In the genomic region with DNA sequence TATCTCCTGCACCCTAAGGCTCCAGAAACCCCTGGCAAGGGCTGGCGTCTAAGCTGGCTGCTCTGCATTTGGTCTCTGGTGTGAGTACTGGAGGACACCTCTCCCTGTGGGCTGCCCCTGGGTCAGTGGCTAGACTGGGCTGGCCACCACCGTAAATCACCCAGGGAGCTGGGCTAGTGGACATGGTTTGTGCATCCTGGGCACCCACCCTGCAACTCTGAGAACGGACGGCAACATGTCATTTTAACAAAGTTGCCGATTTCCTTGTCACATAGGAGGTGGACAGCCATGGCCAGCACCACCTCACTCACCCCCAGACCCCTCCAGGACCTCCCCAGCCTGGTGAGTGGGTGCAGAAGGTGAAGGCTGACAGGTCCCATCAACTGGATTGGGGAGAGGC, we compare ENCODE assay signal across 17 cellular contexts. TPM values are rescaled to one million over a fixed set of nuclear protein-coding genes. Genes with fewer than 3 reads are reported as not detected.
DNase-seq lines count a peak whose midpoint lies in the region; ATAC-seq, FAIRE-seq and TF ChIP-seq lines count a peak whose summit lies in the region.
"Had no signal": no experiment of that assay in that cellular context is flagged by ENCODE, and none has a peak within 500 bp of the region (broad histone marks: within the 10 kb centered on the region; RNA-seq: fewer than 3 reads in every experiment).

No MANE protein-coding gene starts in this region.

- H3K9me3 ChIP-seq in right atrium auricular region = no peaks in the 10 kb centered on the region
- H3K9me3 ChIP-seq in left ventricle myocardium inferior (replicated peaks) = no peaks in the 10 kb centered on the region
- H3K9me3 ChIP-seq in mucosa of descending colon = no peaks in the 10 kb centered on the region
- H3K9me3 ChIP-seq: A549, BLaER1 had no signal

- intact Hi-C loops in Right ventricle myocardium inferior (cut with DNase I) (no loop called here), left ventricle myocardium inferior (cut with micrococcal nuclease) (no loop called here), mucosa of descending colon (cut with DNase I, micrococcal nuclease) (no loop called here)

- H3K4me3 ChIP-seq in right atrium auricular region = no peak overlapping the region
- H3K4me3 ChIP-seq in left ventricle myocardium inferior = no peak overlapping the region
- no peak overlapping the region for H3K4me3 ChIP-seq in mucosa of descending colon
- H3K4me3 ChIP-seq: A549, BLaER1 had no signal

- no peaks in the 10 kb centered on the region for H3K36me3 ChIP-seq in right atrium auricular region
- no peaks in the 10 kb centered on the region for H3K36me3 ChIP-seq in left ventricle myocardium inferior
- no peaks in the 10 kb centered on the region for H3K36me3 ChIP-seq in mucosa of descending colon (ENCODE audit: low read depth)
- H3K36me3 ChIP-seq: BLaER1 had no signal

- H3K27me3 ChIP-seq in right atrium auricular region (no peaks in the 10 kb centered on the region), left ventricle myocardium inferior (ENCODE audit: low read depth) (peaks cover 39% of the 10 kb centered on the region)
- H3K27me3 ChIP-seq: BLaER1 had no signal

- DNase-seq in Right ventricle myocardium inferior (ENCODE audit: missing footprints) (peak; percentile 11), right atrium auricular region (ENCODE audit: low spot score) (no peak), left ventricle myocardium inferior (peak; percentile 2), mucosa of descending colon (peak in 2 of 3 donors; percentile 8 to 30), urothelium cell line (ENCODE audit: low spot score) (no peak)
- no peak for DNase-seq in stimulated activated naive CD4-positive, alpha-beta T cell (lab: John Stamatoyannopoulos, UW)
- DNase-seq: CD4-positive, alpha-beta memory T cell; DMS153; DMS79; GDM1; GOT3; H9 had no signal

- H3K27ac ChIP-seq in right atrium auricular region (no peak overlapping the region), left ventricle myocardium inferior (replicated peaks) (no peak overlapping the region)
- H3K27ac ChIP-seq: 22Rv1, A549, BLaER1 had no signal

- no peak for ATAC-seq in Right ventricle myocardium inferior
- ATAC-seq in mucosa of descending colon = no peak
- ATAC-seq in HG02759 (IDR thresholded peaks at IDR 0.05; ENCODE audit: unreplicated experiment) = no peak
- ATAC-seq: A549, HepG2 had no signal

- no peak for FAIRE-seq in urothelium cell line (lab: Jason Lieb, UNC)
- FAIRE-seq: A549, HepG2 had no signal

- H3K4me1 ChIP-seq in right atrium auricular region (no peaks in the 10 kb centered on the region), left ventricle myocardium inferior (no peaks in the 10 kb centered on the region), mucosa of descending colon (ENCODE audit: low read depth) (no peaks in the 10 kb centered on the region)
- H3K4me1 ChIP-seq: A549 had no signal

- TF ChIP-seq CTCF in right atrium auricular region (IDR thresholded peaks at IDR 0.05) = no peak
- TF ChIP-seq CTCF in left ventricle myocardium inferior (IDR thresholded peaks at IDR 0.05; ENCODE audit: borderline replicate concordance) = no peak
- no peak for TF ChIP-seq CTCF in mucosa of descending colon (IDR thresholded peaks at IDR 0.05)

RNA-seq across cellular contexts. Expression of gene PCBD1, which starts 26.8 kb away (rescaled TPM):
- 155 TPM for total RNA-seq in Right ventricle myocardium inferior
- total RNA-seq in right atrium auricular region = 10 to 100 TPM; 79.4 to 98.6 TPM
- total RNA-seq in left ventricle myocardium inferior = 123 TPM
- total RNA-seq in mucosa of descending colon = 10 to 100 TPM; 81.4 to 86.8 (median 86.7) TPM

Comparison
In these comparisons a context has a peak if more than half of its experiments do, and no peak if none do; other contexts are left out.
1. DNase-seq: peak in Right ventricle myocardium inferior (single experiment), left ventricle myocardium inferior (single experiment) and mucosa of descending colon (2 of 3); none in right atrium auricular region (single experiment), urothelium cell line (single experiment) and stimulated activated naive CD4-positive, alpha-beta T cell (0 of 6).